In genomic region chr7:103279963-103280802, GRCh38 we compare ENCODE assay signal across 8 cellular contexts. TPM values are rescaled to one million over a fixed set of nuclear protein-coding genes. Genes with fewer than 3 reads are reported as not detected.
DNase-seq lines count a peak whose midpoint lies in the region; ATAC-seq and TF ChIP-seq lines count a peak whose summit lies in the region.
"Not testable (repeated sequence)": the region's sequence is repeated elsewhere in the genome, so short reads cannot be mapped to it uniquely, and the experiment has no call there.

No MANE protein-coding gene starts in this region.

- peak; percentile 83 for ATAC-seq in RWPE2 (ENCODE audit: low read depth)
- peak; percentile 95 to 96 for ATAC-seq in natural killer cell treated with Interleukin-12 subunit alpha and Interleukin-12 subunit beta and Interleukin-15 and Interleukin-18, amount 100 ng/mL, for 72 hours
- ATAC-seq in stimulated activated effector memory CD8-positive, alpha-beta T cell treated with anti-CD3 and anti-CD28 coated beads, Interleukin-12 subunit alpha, Interleukin-12 subunit beta, amount 100 ng/mL, for 72 hours = peak; percentile 95

- peaks cover 18 to 22% of the 10 kb centered on the region in 2 donors for H3K4me1 Mint-ChIP-seq in natural killer cell treated with Interleukin-12 subunit alpha and Interleukin-12 subunit beta and Interleukin-15 and Interleukin-18, amount 100 ng/mL, for 72 hours (ENCODE audit: low read depth in 2 of 2)
- H3K4me1 Mint-ChIP-seq in stimulated activated effector memory CD8-positive, alpha-beta T cell treated with anti-CD3 and anti-CD28 coated beads, Interleukin-12 subunit alpha, Interleukin-12 subunit beta, amount 100 ng/mL, for 72 hours = peaks cover 22% of the 10 kb centered on the region

- H3K9me3 ChIP-seq in RWPE2 (ENCODE audit: severe bottlenecking) = not testable (repeated sequence)

- not testable (repeated sequence) for H3K36me3 ChIP-seq in H7 (replicated peaks; ENCODE audit: control insufficient read depth, insufficient read depth, low read length); RWPE2 (ENCODE audit: low read depth)

- peak overlapping the region; percentile 80 to 82 for H3K27ac Mint-ChIP-seq in natural killer cell treated with Interleukin-12 subunit alpha and Interleukin-12 subunit beta and Interleukin-15 and Interleukin-18, amount 100 ng/mL, for 72 hours
- peak overlapping the region; percentile 97 for H3K27ac Mint-ChIP-seq in stimulated activated effector memory CD8-positive, alpha-beta T cell treated with anti-CD3 and anti-CD28 coated beads, Interleukin-12 subunit alpha, Interleukin-12 subunit beta, amount 100 ng/mL, for 72 hours

- H3K4me3 Mint-ChIP-seq in natural killer cell treated with Interleukin-12 subunit alpha and Interleukin-12 subunit beta and Interleukin-15 and Interleukin-18, amount 100 ng/mL, for 72 hours = peak overlapping the region; percentile 89
- H3K4me3 Mint-ChIP-seq in stimulated activated effector memory CD8-positive, alpha-beta T cell treated with anti-CD3 and anti-CD28 coated beads, Interleukin-12 subunit alpha, Interleukin-12 subunit beta, amount 100 ng/mL, for 72 hours = peak overlapping the region; percentile 82

- not testable (repeated sequence) for H3K27me3 Mint-ChIP-seq in natural killer cell treated with Interleukin-12 subunit alpha and Interleukin-12 subunit beta and Interleukin-15 and Interleukin-18, amount 100 ng/mL, for 72 hours

- H3K36me3 Mint-ChIP-seq in natural killer cell treated with Interleukin-12 subunit alpha and Interleukin-12 subunit beta and Interleukin-15 and Interleukin-18, amount 100 ng/mL, for 72 hours = not testable (repeated sequence)
- H3K36me3 Mint-ChIP-seq in stimulated activated effector memory CD8-positive, alpha-beta T cell treated with anti-CD3 and anti-CD28 coated beads, Interleukin-12 subunit alpha, Interleukin-12 subunit beta, amount 100 ng/mL, for 72 hours = peaks cover 11% of the 10 kb centered on the region

- H3K27me3 ChIP-seq in H7 (ENCODE audit: control insufficient read depth, insufficient read depth, low read length) = peaks cover 30% of the 10 kb centered on the region
- not testable (repeated sequence) for H3K27me3 ChIP-seq in RWPE2 (ENCODE audit: insufficient read depth, poor library complexity, severe bottlenecking)

- H3K4me3 ChIP-seq in H7 (ENCODE audit: insufficient read depth, low read depth, low read length) (peak overlapping the region; percentile 54), RWPE2 (ENCODE audit: severe bottlenecking) (peak overlapping the region; percentile 35)

- peak overlapping the region; percentile 8 for H3K27ac ChIP-seq in RWPE2 (ENCODE audit: poor library complexity, severe bottlenecking)

- H3K9me3 Mint-ChIP-seq in natural killer cell treated with Interleukin-12 subunit alpha and Interleukin-12 subunit beta and Interleukin-15 and Interleukin-18, amount 100 ng/mL, for 72 hours; stimulated activated effector memory CD8-positive, alpha-beta T cell treated with anti-CD3 and anti-CD28 coated beads, Interleukin-12 subunit alpha, Interleukin-12 subunit beta, amount 100 ng/mL, for 72 hours: not testable (repeated sequence)

- not testable (repeated sequence) for TF ChIP-seq CTCF in RWPE2 (IDR thresholded peaks at IDR 0.05; ENCODE audit: poor library complexity, severe bottlenecking)

- peak; percentile 79 for DNase-seq in ELR (ENCODE audit: low read depth)
- peak; percentile 54 for DNase-seq in H7
- peak; percentile 69 to 71 for DNase-seq in Kasumi-1 (lab: John Stamatoyannopoulos, UW)
- DNase-seq in RWPE2 (ENCODE audit: low spot score) = peak; percentile 69
- peak; percentile 87 for DNase-seq in activated T-helper 9 cell treated with anti-CD3 and anti-CD28 coated beads, Interleukin-2, amount 50 U/mL, for 16 hours (ENCODE audit: low read depth)
- peak; percentile 63 for DNase-seq in fibroblast of peridontal ligament (ENCODE audit: extremely low read depth)
- DNase-seq in natural killer cell treated with Interleukin-12 subunit alpha and Interleukin-12 subunit beta and Interleukin-15 and Interleukin-18, amount 100 ng/mL, for 72 hours (ENCODE audit: low spot score) = peak; percentile 93
- peak; percentile 80 to 94 for DNase-seq in stimulated activated effector memory CD8-positive, alpha-beta T cell treated with anti-CD3 and anti-CD28 coated beads, Interleukin-12 subunit alpha, Interleukin-12 subunit beta, amount 100 ng/mL, for 72 hours (ENCODE audit: low spot score in 2 of 2)

- not testable (repeated sequence) for H3K4me1 ChIP-seq in RWPE2 (ENCODE audit: insufficient read depth, poor library complexity, severe bottlenecking)

RNA-seq across cellular contexts. Expression of gene PMPCB, which starts 17.1 kb away (rescaled TPM):
- 99.9 and 123 TPM in 2 replicates for total RNA-seq in H7 (2014; rRNA removed; shearing (Covaris generic))
- 10 to 100 TPM; 55.6 to 62.9 TPM for total RNA-seq in natural killer cell treated with Interleukin-12 subunit alpha and Interleukin-12 subunit beta and Interleukin-15 and Interleukin-18, amount 100 ng/mL, for 72 hours

Comparison
In these comparisons a context has a peak if more than half of its experiments do, and no peak if none do; other contexts are left out.
1. Peak in every context shown above with its lines: DNase-seq, ATAC-seq, H3K4me3 ChIP-seq and H3K27ac ChIP-seq.